8 cellular contexts compared by ENCODE assay signal in genomic region chr20:35146922-35147574, GRCh38. TPM values are rescaled to one million over a fixed set of nuclear protein-coding genes. Genes with fewer than 3 reads are reported as not detected.
A peak's percentile ranks its signal among the peaks of the same experiment; 100 is the strongest.
DNase-seq lines count a peak whose midpoint lies in the region; TF ChIP-seq lines count a peak whose summit lies in the region.

A gene with protein sequence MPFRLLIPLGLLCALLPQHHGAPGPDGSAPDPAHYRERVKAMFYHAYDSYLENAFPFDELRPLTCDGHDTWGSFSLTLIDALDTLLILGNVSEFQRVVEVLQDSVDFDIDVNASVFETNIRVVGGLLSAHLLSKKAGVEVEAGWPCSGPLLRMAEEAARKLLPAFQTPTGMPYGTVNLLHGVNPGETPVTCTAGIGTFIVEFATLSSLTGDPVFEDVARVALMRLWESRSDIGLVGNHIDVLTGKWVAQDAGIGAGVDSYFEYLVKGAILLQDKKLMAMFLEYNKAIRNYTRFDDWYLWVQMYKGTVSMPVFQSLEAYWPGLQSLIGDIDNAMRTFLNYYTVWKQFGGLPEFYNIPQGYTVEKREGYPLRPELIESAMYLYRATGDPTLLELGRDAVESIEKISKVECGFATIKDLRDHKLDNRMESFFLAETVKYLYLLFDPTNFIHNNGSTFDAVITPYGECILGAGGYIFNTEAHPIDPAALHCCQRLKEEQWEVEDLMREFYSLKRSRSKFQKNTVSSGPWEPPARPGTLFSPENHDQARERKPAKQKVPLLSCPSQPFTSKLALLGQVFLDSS (minus strand): TSS chr20:35147336. CDS start chr20:35147258, 78 bp downstream.

- DNase-seq in G401 (ENCODE audit: low spot score) (peak; percentile 95), HEK293T (ENCODE audit: extremely low spot score) (peak; percentile 95), NAMALWA (ENCODE audit: low spot score) (peak; percentile 97), SK-MEL-5 (ENCODE audit: low read depth, low spot score) (peak; percentile 97), foreskin melanocyte (peak; percentile 91), stromal cell of bone marrow (ENCODE audit: low read depth) (peak; percentile 90)
- DNase-seq in activated naive CD4-positive, alpha-beta T cell (lab: John Stamatoyannopoulos, UW), result peak; percentile 79 to 89 (median 86)

- H3K27me3 ChIP-seq in neuron (ENCODE audit: insufficient read depth, low read length), result no peaks in the 10 kb centered on the region

- peak within 1 kb of the TSS; percentile 87 for H3K4me3 ChIP-seq in neuron (ENCODE audit: low read length)

- POLR2A ChIA-PET in HEK293T (lab: Yijun Ruan, JAX), result interaction anchor here (0.8 to 1.4 kb wide), 4 partner anchors 19 to 308 kb away, joined by 3 to 4 read pairs (median 3); partner anchors contain the start of genes CEP250 and EIF6

- H3K4me1 ChIP-seq in neuron (ENCODE audit: insufficient read depth, low read length), result peaks cover 8% of the 10 kb centered on the region

- in situ Hi-C loops in G401 (cut with HindIII; ENCODE audit: low sequenced_read_pairs) (no loop called here), SK-MEL-5 (cut with HindIII; ENCODE audit: low pct_unique_long_range_greater_than_20kb, low sequenced_read_pairs) (no loop called here)

- H3K9me3 ChIP-seq in neuron (ENCODE audit: low read length), result no peaks in the 10 kb centered on the region

- CTCF ChIA-PET in HEK293T (lab: Yijun Ruan, JAX), result interaction anchor here (0.6 to 3.5 kb wide), 8 partner anchors 24 to 182 kb away, joined by 3 to 15 read pairs (median 3); partner anchors contain the start of gene EIF6

- H2AFZ ChIP-seq in neuron (ENCODE audit: low read depth, low read length), result peak within 1 kb of the TSS; percentile 96

- peaks cover 5% of the 10 kb centered on the region for H3K36me3 ChIP-seq in neuron (ENCODE audit: insufficient read depth, low read length)

TF ChIP-seq in HEK293T, 16 proteins besides CTCF, POLR2A, EP300 and RAD21:
- TF ChIP-seq L3MBTL2 (conservative IDR thresholded peaks at IDR 0.05), result peak; percentile 40; the same call in 1 of the 2 replicates
- peak; percentile 94 for TF ChIP-seq ELF4 (IDR thresholded peaks at IDR 0.05)
- no peak for TF ChIP-seq BHLHE40 (IDR thresholded peaks at IDR 0.05; ENCODE audit: borderline replicate concordance)
- no peak for TF ChIP-seq CTBP1 (IDR thresholded peaks at IDR 0.05; ENCODE audit: borderline replicate concordance)

RNA-seq across cellular contexts. Expression of the gene that starts here (rescaled TPM):
- 108 and 115 TPM in 2 replicates for total RNA-seq in G401 (2014; rRNA removed; shearing (Covaris generic))
- total RNA-seq in SK-MEL-5 (2014; rRNA removed; shearing (Covaris generic)), result 94.9 and 103 TPM in 2 replicates
- polyA plus RNA-seq in SK-MEL-5 (2015; cell fraction: cytosol; rRNA removed), result 62.1 and 75.0 TPM in 2 replicates
- polyA plus RNA-seq in SK-MEL-5 (2015; cell fraction: nucleus; rRNA removed), result 20.9 and 21.8 TPM in 2 replicates

Comparison
In these comparisons a context has a peak if more than half of its experiments do, and no peak if none do; other contexts are left out.
1. Peak in every context shown above with its lines: DNase-seq and H3K4me3 ChIP-seq.